ENCODE assay signal across 1 cellular context in the genomic region with DNA sequence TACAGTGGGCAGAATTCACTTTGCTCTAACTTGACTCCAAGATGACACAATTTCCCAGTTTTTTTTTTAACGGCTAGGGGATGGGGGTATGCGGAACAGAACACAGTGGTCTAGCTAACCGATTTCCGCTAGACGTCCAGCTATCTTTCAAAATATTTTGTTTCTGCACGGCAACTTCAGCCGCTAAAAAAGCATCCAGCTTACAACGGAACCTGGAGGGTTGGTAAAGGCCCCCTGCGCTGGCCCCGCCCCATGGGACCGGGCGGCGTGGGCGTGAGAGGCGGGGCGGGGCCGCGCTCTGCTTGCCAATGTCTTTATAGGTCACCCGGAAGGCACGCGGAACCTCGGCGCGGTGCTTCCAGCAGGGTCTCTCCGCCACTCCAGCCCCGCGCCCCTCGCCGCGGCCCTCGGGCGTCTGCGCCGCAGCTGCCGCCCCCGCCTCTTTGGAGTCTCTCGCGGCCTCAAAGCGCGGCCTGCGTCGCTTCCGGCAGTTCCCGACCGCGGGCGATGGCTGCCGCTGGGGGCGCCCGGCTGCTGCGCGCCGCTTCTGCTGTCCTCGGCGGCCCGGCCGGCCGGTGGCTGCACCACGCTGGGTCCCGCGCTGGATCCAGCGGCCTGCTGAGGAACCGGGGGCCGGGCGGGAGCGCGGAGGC.
TF ChIP-seq lines count a peak whose summit lies in the region.

A gene with protein sequence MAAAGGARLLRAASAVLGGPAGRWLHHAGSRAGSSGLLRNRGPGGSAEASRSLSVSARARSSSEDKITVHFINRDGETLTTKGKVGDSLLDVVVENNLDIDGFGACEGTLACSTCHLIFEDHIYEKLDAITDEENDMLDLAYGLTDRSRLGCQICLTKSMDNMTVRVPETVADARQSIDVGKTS (plus strand): TSS at position 335 of the 653 bp plus-strand sequence. CDS start 173 bp downstream, at position 508.

TF ChIP-seq in HepG2, 621 proteins besides CTCF, POLR2A, EP300 and RAD21 (continued from another document and continues in another):
- TF ChIP-seq, protein P1, sequence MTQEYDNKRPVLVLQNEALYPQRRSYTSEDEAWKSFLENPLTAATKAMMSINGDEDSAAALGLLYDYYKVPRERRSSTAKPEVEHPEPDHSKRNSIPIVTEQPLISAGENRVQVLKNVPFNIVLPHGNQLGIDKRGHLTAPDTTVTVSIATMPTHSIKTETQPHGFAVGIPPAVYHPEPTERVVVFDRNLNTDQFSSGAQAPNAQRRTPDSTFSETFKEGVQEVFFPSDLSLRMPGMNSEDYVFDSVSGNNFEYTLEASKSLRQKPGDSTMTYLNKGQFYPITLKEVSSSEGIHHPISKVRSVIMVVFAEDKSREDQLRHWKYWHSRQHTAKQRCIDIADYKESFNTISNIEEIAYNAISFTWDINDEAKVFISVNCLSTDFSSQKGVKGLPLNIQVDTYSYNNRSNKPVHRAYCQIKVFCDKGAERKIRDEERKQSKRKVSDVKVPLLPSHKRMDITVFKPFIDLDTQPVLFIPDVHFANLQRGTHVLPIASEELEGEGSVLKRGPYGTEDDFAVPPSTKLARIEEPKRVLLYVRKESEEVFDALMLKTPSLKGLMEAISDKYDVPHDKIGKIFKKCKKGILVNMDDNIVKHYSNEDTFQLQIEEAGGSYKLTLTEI (CRISPR knock-in tag; conservative IDR thresholded peaks at IDR 0.05) = no peak
- TF ChIP-seq ZNF589 (CRISPR knock-in tag; conservative IDR thresholded peaks at IDR 0.05) = no peak
- no peak for TF ChIP-seq CBX5 (CRISPR knock-in tag; IDR thresholded peaks at IDR 0.05; ENCODE audit: borderline replicate concordance)
- TF ChIP-seq, protein P2, sequence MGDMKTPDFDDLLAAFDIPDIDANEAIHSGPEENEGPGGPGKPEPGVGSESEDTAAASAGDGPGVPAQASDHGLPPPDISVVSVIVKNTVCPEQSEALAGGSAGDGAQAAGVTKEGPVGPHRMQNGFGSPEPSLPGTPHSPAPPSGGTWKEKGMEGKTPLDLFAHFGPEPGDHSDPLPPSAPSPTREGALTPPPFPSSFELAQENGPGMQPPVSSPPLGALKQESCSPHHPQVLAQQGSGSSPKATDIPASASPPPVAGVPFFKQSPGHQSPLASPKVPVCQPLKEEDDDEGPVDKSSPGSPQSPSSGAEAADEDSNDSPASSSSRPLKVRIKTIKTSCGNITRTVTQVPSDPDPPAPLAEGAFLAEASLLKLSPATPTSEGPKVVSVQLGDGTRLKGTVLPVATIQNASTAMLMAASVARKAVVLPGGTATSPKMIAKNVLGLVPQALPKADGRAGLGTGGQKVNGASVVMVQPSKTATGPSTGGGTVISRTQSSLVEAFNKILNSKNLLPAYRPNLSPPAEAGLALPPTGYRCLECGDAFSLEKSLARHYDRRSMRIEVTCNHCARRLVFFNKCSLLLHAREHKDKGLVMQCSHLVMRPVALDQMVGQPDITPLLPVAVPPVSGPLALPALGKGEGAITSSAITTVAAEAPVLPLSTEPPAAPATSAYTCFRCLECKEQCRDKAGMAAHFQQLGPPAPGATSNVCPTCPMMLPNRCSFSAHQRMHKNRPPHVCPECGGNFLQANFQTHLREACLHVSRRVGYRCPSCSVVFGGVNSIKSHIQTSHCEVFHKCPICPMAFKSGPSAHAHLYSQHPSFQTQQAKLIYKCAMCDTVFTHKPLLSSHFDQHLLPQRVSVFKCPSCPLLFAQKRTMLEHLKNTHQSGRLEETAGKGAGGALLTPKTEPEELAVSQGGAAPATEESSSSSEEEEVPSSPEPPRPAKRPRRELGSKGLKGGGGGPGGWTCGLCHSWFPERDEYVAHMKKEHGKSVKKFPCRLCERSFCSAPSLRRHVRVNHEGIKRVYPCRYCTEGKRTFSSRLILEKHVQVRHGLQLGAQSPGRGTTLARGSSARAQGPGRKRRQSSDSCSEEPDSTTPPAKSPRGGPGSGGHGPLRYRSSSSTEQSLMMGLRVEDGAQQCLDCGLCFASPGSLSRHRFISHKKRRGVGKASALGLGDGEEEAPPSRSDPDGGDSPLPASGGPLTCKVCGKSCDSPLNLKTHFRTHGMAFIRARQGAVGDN (CRISPR knock-in tag; IDR thresholded peaks at IDR 0.05) = peak; percentile 79
- no peak for TF ChIP-seq ZNF136 (CRISPR knock-in tag; IDR thresholded peaks at IDR 0.05; ENCODE audit: low read depth)
- TF ChIP-seq NR2F6 (IDR thresholded peaks at IDR 0.05) = no peak
- TF ChIP-seq NR2F6 (CRISPR knock-in tag; IDR thresholded peaks at IDR 0.05) = peak; percentile 42; the same call in 1 of the 2 replicates
- 0 out of 2 replicates have a peak, but pooled peaks have one; percentile 15 for TF ChIP-seq PPARG (CRISPR knock-in tag; conservative IDR thresholded peaks at IDR 0.05)
- TF ChIP-seq MAFF (IDR thresholded peaks at IDR 0.05; ENCODE audit: low read depth, low read length) = no peak
- TF ChIP-seq ZMAT3 (CRISPR knock-in tag; conservative IDR thresholded peaks at IDR 0.05) = no peak
- TF ChIP-seq SATB2 (CRISPR knock-in tag; IDR thresholded peaks at IDR 0.05) = no peak
- TF ChIP-seq POLR2AphosphoS2 (IDR thresholded peaks at IDR 0.05; ENCODE audit: low read depth, low read length) = no peak
- TF ChIP-seq RBAK (CRISPR knock-in tag; IDR thresholded peaks at IDR 0.05) = no peak
- TF ChIP-seq NCOA1 (CRISPR knock-in tag; IDR thresholded peaks at IDR 0.05) = no peak
- TF ChIP-seq REST (IDR thresholded peaks at IDR 0.05; ENCODE audit: borderline replicate concordance in 1 of 2, low read depth in 1 of 2, low read length in 2 of 2) = no peak
- TF ChIP-seq U2AF1 (optimal IDR thresholded peaks at IDR 0.05; ENCODE audit: low read depth, low read length) = no peak
- peak; percentile 33 for TF ChIP-seq PTBP1 (IDR thresholded peaks at IDR 0.05; ENCODE audit: low read depth, low read length, poor library complexity, severe bottlenecking)
- TF ChIP-seq, protein P3, sequence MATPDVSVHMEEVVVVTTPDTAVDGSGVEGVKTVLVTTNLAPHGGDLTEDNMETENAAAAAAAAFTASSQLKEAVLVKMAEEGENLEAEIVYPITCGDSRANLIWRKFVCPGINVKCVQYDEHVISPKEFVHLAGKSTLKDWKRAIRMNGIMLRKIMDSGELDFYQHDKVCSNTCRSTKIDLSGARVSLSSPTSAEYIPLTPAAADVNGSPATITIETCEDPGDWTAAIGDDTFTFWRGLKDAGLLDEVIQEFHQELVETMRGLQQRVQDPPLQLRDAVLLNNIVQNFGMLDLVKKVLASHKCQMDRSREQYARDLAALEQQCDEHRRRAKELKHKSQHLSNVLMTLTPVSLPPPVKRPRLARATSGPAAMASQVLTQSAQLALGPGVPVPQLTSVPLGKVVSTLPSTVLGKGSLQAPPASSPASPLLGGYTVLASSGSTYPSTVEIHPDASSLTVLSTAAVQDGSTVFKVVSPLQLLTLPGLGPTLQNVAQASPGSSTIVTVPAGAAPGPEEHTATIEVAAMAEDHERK (CRISPR knock-in tag; IDR thresholded peaks at IDR 0.05; ENCODE audit: low read depth) = no peak
- no peak for TF ChIP-seq TGIF2 (CRISPR knock-in tag; IDR thresholded peaks at IDR 0.05)
- TF ChIP-seq CREB1 (IDR thresholded peaks at IDR 0.05) = no peak
- no peak for TF ChIP-seq CREB1 (CRISPR knock-in tag; IDR thresholded peaks at IDR 0.05)
- TF ChIP-seq, protein P4, sequence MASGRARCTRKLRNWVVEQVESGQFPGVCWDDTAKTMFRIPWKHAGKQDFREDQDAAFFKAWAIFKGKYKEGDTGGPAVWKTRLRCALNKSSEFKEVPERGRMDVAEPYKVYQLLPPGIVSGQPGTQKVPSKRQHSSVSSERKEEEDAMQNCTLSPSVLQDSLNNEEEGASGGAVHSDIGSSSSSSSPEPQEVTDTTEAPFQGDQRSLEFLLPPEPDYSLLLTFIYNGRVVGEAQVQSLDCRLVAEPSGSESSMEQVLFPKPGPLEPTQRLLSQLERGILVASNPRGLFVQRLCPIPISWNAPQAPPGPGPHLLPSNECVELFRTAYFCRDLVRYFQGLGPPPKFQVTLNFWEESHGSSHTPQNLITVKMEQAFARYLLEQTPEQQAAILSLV (CRISPR knock-in tag; IDR thresholded peaks at IDR 0.05; ENCODE audit: borderline replicate concordance) = no peak
- no peak for TF ChIP-seq ATM (IDR thresholded peaks at IDR 0.05; ENCODE audit: borderline replicate concordance)
- TF ChIP-seq, protein P5, sequence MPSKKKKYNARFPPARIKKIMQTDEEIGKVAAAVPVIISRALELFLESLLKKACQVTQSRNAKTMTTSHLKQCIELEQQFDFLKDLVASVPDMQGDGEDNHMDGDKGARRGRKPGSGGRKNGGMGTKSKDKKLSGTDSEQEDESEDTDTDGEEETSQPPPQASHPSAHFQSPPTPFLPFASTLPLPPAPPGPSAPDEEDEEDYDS (CRISPR knock-in tag; IDR thresholded peaks at IDR 0.05) = 0 out of 2 replicates have a peak, but pooled peaks have one; percentile 22
- no peak for TF ChIP-seq SP2 (CRISPR knock-in tag; IDR thresholded peaks at IDR 0.05)
- TF ChIP-seq KDM4B (CRISPR knock-in tag; IDR thresholded peaks at IDR 0.05) = no peak
- no peak for TF ChIP-seq ZNF710 (CRISPR knock-in tag; IDR thresholded peaks at IDR 0.05; ENCODE audit: borderline replicate concordance)
- no peak for TF ChIP-seq NCOA2 (CRISPR knock-in tag; IDR thresholded peaks at IDR 0.05)
- TF ChIP-seq, protein P6, sequence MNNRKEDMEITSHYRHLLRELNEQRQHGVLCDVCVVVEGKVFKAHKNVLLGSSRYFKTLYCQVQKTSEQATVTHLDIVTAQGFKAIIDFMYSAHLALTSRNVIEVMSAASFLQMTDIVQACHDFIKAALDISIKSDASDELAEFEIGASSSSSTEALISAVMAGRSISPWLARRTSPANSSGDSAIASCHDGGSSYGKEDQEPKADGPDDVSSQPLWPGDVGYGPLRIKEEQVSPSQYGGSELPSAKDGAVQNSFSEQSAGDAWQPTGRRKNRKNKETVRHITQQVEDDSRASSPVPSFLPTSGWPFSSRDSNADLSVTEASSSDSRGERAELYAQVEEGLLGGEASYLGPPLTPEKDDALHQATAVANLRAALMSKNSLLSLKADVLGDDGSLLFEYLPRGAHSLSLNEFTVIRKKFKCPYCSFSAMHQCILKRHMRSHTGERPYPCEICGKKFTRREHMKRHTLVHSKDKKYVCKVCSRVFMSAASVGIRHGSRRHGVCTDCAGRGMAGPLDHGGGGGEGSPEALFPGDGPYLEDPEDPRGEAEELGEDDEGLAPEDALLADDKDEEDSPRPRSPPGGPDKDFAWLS (CRISPR knock-in tag; IDR thresholded peaks at IDR 0.05; ENCODE audit: borderline replicate concordance) = no peak
- TF ChIP-seq TSC22D2 (CRISPR knock-in tag; IDR thresholded peaks at IDR 0.05; ENCODE audit: borderline replicate concordance) = no peak; the same call in 1 of the 2 replicates
- no peak; the same call in 1 of the 2 replicates for TF ChIP-seq ZNF788 (CRISPR knock-in tag; IDR thresholded peaks at IDR 0.05; ENCODE audit: borderline replicate concordance)
- 0 out of 2 replicates have a peak, but pooled peaks have one; percentile 37 for TF ChIP-seq ZNF101 (CRISPR knock-in tag; IDR thresholded peaks at IDR 0.05; ENCODE audit: borderline replicate concordance, low read depth)
- TF ChIP-seq ARID2 (CRISPR knock-in tag; IDR thresholded peaks at IDR 0.05; ENCODE audit: borderline replicate concordance) = no peak
- no peak for TF ChIP-seq STAT6 (CRISPR knock-in tag; IDR thresholded peaks at IDR 0.05; ENCODE audit: borderline replicate concordance)
- TF ChIP-seq ETV6 (CRISPR knock-in tag; conservative IDR thresholded peaks at IDR 0.05) = no peak
